ENCODE assay signal across 14 cellular contexts in the genomic region with DNA sequence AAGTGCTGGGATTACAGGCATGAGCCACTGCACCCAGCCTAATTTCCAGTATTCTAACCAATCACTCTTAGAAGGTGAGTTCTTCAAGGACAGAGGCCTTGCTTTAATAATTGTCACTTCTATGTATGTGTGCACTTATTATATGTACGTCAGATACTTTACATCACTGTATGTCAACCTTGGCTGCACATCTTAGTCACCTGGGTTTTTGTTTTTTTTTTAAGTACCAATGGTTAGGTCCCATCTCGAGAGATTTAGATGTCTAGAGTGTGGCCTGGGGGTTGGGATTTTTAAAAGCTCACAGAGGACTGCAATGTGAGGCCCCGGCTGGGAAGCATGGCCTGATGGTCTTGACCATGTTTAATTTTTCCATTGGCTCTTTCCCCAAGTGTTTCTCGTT. TPM values are rescaled to one million over a fixed set of nuclear protein-coding genes. Genes with fewer than 3 reads are reported as not detected.
DNase-seq lines count a peak whose midpoint lies in the region; ATAC-seq and TF ChIP-seq lines count a peak whose summit lies in the region.
"Had no signal": no experiment of that assay in that cellular context is flagged by ENCODE, and none has a peak within 500 bp of the region (broad histone marks: within the 10 kb centered on the region; RNA-seq: fewer than 3 reads in every experiment).

No MANE protein-coding gene starts in this region.

- H3K27ac ChIP-seq in CD4-positive, CD25-positive, alpha-beta regulatory T cell (ENCODE audit: insufficient read depth, low read length, poor library complexity, severe bottlenecking) = peak overlapping the region; percentile 59
- peak overlapping the region; percentile 57 for H3K27ac ChIP-seq in OCI-LY3 (ENCODE audit: low read length)
- H3K27ac ChIP-seq in SK-N-SH (ENCODE audit: low read depth in 2 of 2, low read length in 1 of 2) = no peak overlapping the region
- H3K27ac ChIP-seq: GM23248 had no signal

- H3K79me2 ChIP-seq in OCI-LY3 (ENCODE audit: low read length) (no peaks in the 10 kb centered on the region), SK-N-SH (ENCODE audit: insufficient read depth) (no peaks in the 10 kb centered on the region)

- TF ChIP-seq CTCF in OCI-LY3 (IDR thresholded peaks at IDR 0.05; ENCODE audit: low read depth, low read length) (no peak), SK-N-SH (IDR thresholded peaks at IDR 0.05) (no peak)

- CTCF ChIA-PET in activated CD4-positive, alpha-beta memory T cell treated with anti-CD3 and anti-CD28 coated beads, Interleukin-2, amount 10 ng/mL, durations not matched to agents 7 days and 5 days (lab: Charles Lee) = interaction anchor here (1.1 to 4.0 kb wide), 3 partner anchors 9 to 19 kb away, joined by 3 to 21 read pairs (median 10); a partner anchor contains a TSS
- CTCF ChIA-PET in activated CD4-positive, alpha-beta memory T cell treated with anti-CD3 and anti-CD28 coated beads for 36 hours (lab: Charles Lee) = interaction anchor here (0.7 to 1.2 kb wide), 4 partner anchors 10 to 117 kb away, joined by 3 to 5 read pairs (median 4); a partner anchor contains a TSS
- CTCF ChIA-PET in SK-N-SH (lab: Yijun Ruan, JAX) = interaction anchor here (1.7 to 3.1 kb wide), 2 partner anchors 19 to 117 kb away, joined by 5 to 22 read pairs; a partner anchor contains a TSS
- CTCF ChIA-PET in activated naive CD4-positive, alpha-beta T cell treated with anti-CD3 and anti-CD28 coated beads for 36 hours (lab: Charles Lee) = interaction anchor here (1.2 to 6.5 kb wide), 3 partner anchors 9 to 118 kb away, joined by 3 to 36 read pairs (median 6); a partner anchor contains a TSS

- no peaks in the 10 kb centered on the region for H3K36me3 Mint-ChIP-seq in activated CD4-positive, alpha-beta memory T cell treated with anti-CD3 and anti-CD28 coated beads, Interleukin-2, amount 10 ng/mL, durations not matched to agents 7 days and 5 days (ENCODE audit: low read depth)
- H3K36me3 Mint-ChIP-seq in activated CD4-positive, alpha-beta memory T cell treated with anti-CD3 and anti-CD28 coated beads for 36 hours = peaks cover 3% of the 10 kb centered on the region
- no peaks in the 10 kb centered on the region for H3K36me3 Mint-ChIP-seq in CD4-positive, CD25-positive, alpha-beta regulatory T cell
- peaks cover 5% of the 10 kb centered on the region for H3K36me3 Mint-ChIP-seq in stimulated activated effector memory CD8-positive, alpha-beta T cell treated with anti-CD3 and anti-CD28 coated beads, Interleukin-12 subunit alpha, Interleukin-12 subunit beta, amount 100 ng/mL, for 72 hours
- H3K36me3 Mint-ChIP-seq in activated naive CD4-positive, alpha-beta T cell treated with anti-CD3 and anti-CD28 coated beads for 36 hours (ENCODE audit: low read depth) = no peaks in the 10 kb centered on the region

- intact Hi-C loops in activated CD4-positive, alpha-beta memory T cell treated with anti-CD3 and anti-CD28 coated beads for 36 hours (cut with micrococcal nuclease) = loop anchor here (1.0 to 2.0 kb wide), 2 partner anchors 9 to 18 kb away; a partner anchor contains a TSS
- intact Hi-C loops in activated naive CD4-positive, alpha-beta T cell treated with anti-CD3 and anti-CD28 coated beads for 36 hours (cut with micrococcal nuclease) = no loop called here

- H3K4me3 ChIP-seq in CD4-positive, CD25-positive, alpha-beta regulatory T cell (ENCODE audit: low read depth, low read length) = peak overlapping the region; percentile 48
- H3K4me3 ChIP-seq in OCI-LY3 (ENCODE audit: low read length) = peak overlapping the region; percentile 16; the same call in 1 of the 2 replicates
- no peak overlapping the region for H3K4me3 ChIP-seq in SK-N-SH (ENCODE audit: low read depth in 2 of 2, low read length in 1 of 2)
- H3K4me3 ChIP-seq: GM23248, HAP-1 had no signal

- H3K9me3 ChIP-seq in CD4-positive, CD25-positive, alpha-beta regulatory T cell (ENCODE audit: control insufficient read depth in 2 of 2, low read length in 2 of 2) = no peaks in the 10 kb centered on the region
- H3K9me3 ChIP-seq in OCI-LY3 (ENCODE audit: insufficient read depth, low read length) (no peaks in the 10 kb centered on the region), SK-N-SH (no peaks in the 10 kb centered on the region)
- H3K9me3 ChIP-seq: BE2C, Caco-2, HAP-1 had no signal

- H3K9me2 ChIP-seq in SK-N-SH = no peaks in the 10 kb centered on the region

- peak overlapping the region; percentile 54 for H3K27ac Mint-ChIP-seq in activated CD4-positive, alpha-beta memory T cell treated with anti-CD3 and anti-CD28 coated beads, Interleukin-2, amount 10 ng/mL, durations not matched to agents 7 days and 5 days
- H3K27ac Mint-ChIP-seq in activated CD4-positive, alpha-beta memory T cell treated with anti-CD3 and anti-CD28 coated beads for 36 hours = no peak overlapping the region
- H3K27ac Mint-ChIP-seq in CD4-positive, CD25-positive, alpha-beta regulatory T cell = peak overlapping the region; percentile 63 to 84 (median 68)
- H3K27ac Mint-ChIP-seq in stimulated activated effector memory CD8-positive, alpha-beta T cell treated with anti-CD3 and anti-CD28 coated beads, Interleukin-12 subunit alpha, Interleukin-12 subunit beta, amount 100 ng/mL, for 72 hours = no peak overlapping the region
- no peak overlapping the region for H3K27ac Mint-ChIP-seq in activated naive CD4-positive, alpha-beta T cell treated with anti-CD3 and anti-CD28 coated beads for 36 hours
- H3K27ac Mint-ChIP-seq: CD4-positive, alpha-beta T cell had no signal

- H3K9ac ChIP-seq in OCI-LY3 (ENCODE audit: low read length) (peak overlapping the region; percentile 29; the same call in 1 of the 2 replicates), SK-N-SH (no peak overlapping the region)
- H3K9ac ChIP-seq: GM23248 had no signal

- 67% methylated on average over 4 of the region's 4 CpGs for WGBS in SK-N-SH (ENCODE audit: low lambda C conversion rate)

- TF ChIP-seq EP300 in SK-N-SH (IDR thresholded peaks at IDR 0.05; ENCODE audit: borderline replicate concordance in 1 of 2, low read depth in 1 of 2, low read length in 1 of 2) = no peak

- POLR2A ChIA-PET in activated CD4-positive, alpha-beta memory T cell treated with anti-CD3 and anti-CD28 coated beads, Interleukin-2, amount 10 ng/mL, durations not matched to agents 7 days and 5 days (lab: Charles Lee) = interaction anchor here (1.2 to 1.6 kb wide), 2 partner anchors 19 to 29 kb away, joined by 3 to 5 read pairs; a partner anchor contains a TSS
- POLR2A ChIA-PET in activated CD4-positive, alpha-beta memory T cell treated with anti-CD3 and anti-CD28 coated beads for 36 hours (lab: Charles Lee) = no interaction called here
- POLR2A ChIA-PET in SK-N-SH (lab: Yijun Ruan, JAX) = no interaction called here

- H2AFZ ChIP-seq in OCI-LY3 (ENCODE audit: low read depth, low read length) (peak overlapping the region; percentile 62; the same call in 1 of the 2 replicates), SK-N-SH (ENCODE audit: low read depth) (no peak overlapping the region)
- H2AFZ ChIP-seq: GM23248 had no signal

- no peaks in the 10 kb centered on the region for H3K36me3 ChIP-seq in CD4-positive, CD25-positive, alpha-beta regulatory T cell (ENCODE audit: control insufficient read depth, insufficient read depth, low read length)
- H3K36me3 ChIP-seq in OCI-LY3 (replicated peaks; ENCODE audit: low read depth, low read length) (no peaks in the 10 kb centered on the region), SK-N-SH (replicated peaks in 1 of 2; ENCODE audit: control insufficient read depth in 1 of 2, insufficient read depth in 2 of 2, low read length in 1 of 2) (no peaks in the 10 kb centered on the region)
- H3K36me3 ChIP-seq: BE2C, HAP-1 had no signal

- DNase-seq in activated CD4-positive, alpha-beta memory T cell treated with anti-CD3 and anti-CD28 coated beads, Interleukin-2, amount 10 ng/mL, durations not matched to agents 7 days and 5 days = no peak
- no peak for DNase-seq in activated CD4-positive, alpha-beta memory T cell treated with anti-CD3 and anti-CD28 coated beads for 36 hours
- no peak for DNase-seq in CD4-positive, CD25-positive, alpha-beta regulatory T cell
- no peak for DNase-seq in stimulated activated effector memory CD8-positive, alpha-beta T cell treated with anti-CD3 and anti-CD28 coated beads, Interleukin-12 subunit alpha, Interleukin-12 subunit beta, amount 100 ng/mL, for 72 hours (ENCODE audit: low spot score in 2 of 2)
- DNase-seq in SK-N-SH = no peak
- no peak for DNase-seq in activated naive CD4-positive, alpha-beta T cell treated with anti-CD3 and anti-CD28 coated beads for 36 hours
- DNase-seq: BE2C; C1 segment of cervical spinal cord; Caco-2; CD4-positive, alpha-beta T cell; GM23248 had no signal

- peaks cover 28% of the 10 kb centered on the region for H3K4me1 ChIP-seq in CD4-positive, CD25-positive, alpha-beta regulatory T cell (ENCODE audit: control insufficient read depth, insufficient read depth, low read length, poor library complexity, severe bottlenecking)
- H3K4me1 ChIP-seq in OCI-LY3 (ENCODE audit: low read length) (peaks cover 85% of the 10 kb centered on the region), SK-N-SH (ENCODE audit: control insufficient read depth in 1 of 2, insufficient read depth in 2 of 2, low read depth in 1 of 2, low read length in 1 of 2) (no peaks in the 10 kb centered on the region)
- H3K4me1 ChIP-seq: BE2C, HAP-1 had no signal

- peaks cover 2% of the 10 kb centered on the region for H3F3A ChIP-seq in SK-N-SH (replicated peaks; ENCODE audit: insufficient read depth)

- no peak for TF ChIP-seq RAD21 in SK-N-SH (IDR thresholded peaks at IDR 0.05; ENCODE audit: low read length)

- no peak overlapping the region for H3K4me3 Mint-ChIP-seq in activated CD4-positive, alpha-beta memory T cell treated with anti-CD3 and anti-CD28 coated beads, Interleukin-2, amount 10 ng/mL, durations not matched to agents 7 days and 5 days
- H3K4me3 Mint-ChIP-seq in activated CD4-positive, alpha-beta memory T cell treated with anti-CD3 and anti-CD28 coated beads for 36 hours = no peak overlapping the region
- peak overlapping the region in 2 of 4 donors; percentile 18 to 53 for H3K4me3 Mint-ChIP-seq in CD4-positive, CD25-positive, alpha-beta regulatory T cell
- H3K4me3 Mint-ChIP-seq in stimulated activated effector memory CD8-positive, alpha-beta T cell treated with anti-CD3 and anti-CD28 coated beads, Interleukin-12 subunit alpha, Interleukin-12 subunit beta, amount 100 ng/mL, for 72 hours = peak overlapping the region; percentile 9
- H3K4me3 Mint-ChIP-seq in activated naive CD4-positive, alpha-beta T cell treated with anti-CD3 and anti-CD28 coated beads for 36 hours = no peak overlapping the region
- H3K4me3 Mint-ChIP-seq: CD4-positive, alpha-beta T cell had no signal

- no peaks in the 10 kb centered on the region for H4K20me1 ChIP-seq in OCI-LY3 (ENCODE audit: insufficient read depth, low read length)
- H4K20me1 ChIP-seq in SK-N-SH (ENCODE audit: insufficient read depth) = no peaks in the 10 kb centered on the region

- H3K9me3 Mint-ChIP-seq in activated CD4-positive, alpha-beta memory T cell treated with anti-CD3 and anti-CD28 coated beads, Interleukin-2, amount 10 ng/mL, durations not matched to agents 7 days and 5 days = no peaks in the 10 kb centered on the region
- no peaks in the 10 kb centered on the region for H3K9me3 Mint-ChIP-seq in activated CD4-positive, alpha-beta memory T cell treated with anti-CD3 and anti-CD28 coated beads for 36 hours
- H3K9me3 Mint-ChIP-seq in CD4-positive, CD25-positive, alpha-beta regulatory T cell = no peaks in the 10 kb centered on the region
- no peaks in the 10 kb centered on the region for H3K9me3 Mint-ChIP-seq in stimulated activated effector memory CD8-positive, alpha-beta T cell treated with anti-CD3 and anti-CD28 coated beads, Interleukin-12 subunit alpha, Interleukin-12 subunit beta, amount 100 ng/mL, for 72 hours
- no peaks in the 10 kb centered on the region for H3K9me3 Mint-ChIP-seq in activated naive CD4-positive, alpha-beta T cell treated with anti-CD3 and anti-CD28 coated beads for 36 hours
- H3K9me3 Mint-ChIP-seq: CD4-positive, alpha-beta T cell had no signal

- no peaks in the 10 kb centered on the region for H3K27me3 ChIP-seq in CD4-positive, CD25-positive, alpha-beta regulatory T cell (ENCODE audit: control insufficient read depth, insufficient read depth, low read length)
- no peaks in the 10 kb centered on the region for H3K27me3 ChIP-seq in OCI-LY3 (ENCODE audit: low read depth, low read length)
- peaks cover 4% of the 10 kb centered on the region; the same call in 1 of the 2 replicates for H3K27me3 ChIP-seq in SK-N-SH (ENCODE audit: insufficient read depth)
- H3K27me3 ChIP-seq: BE2C had no signal

- peaks cover 45% of the 10 kb centered on the region for H3K4me1 Mint-ChIP-seq in activated CD4-positive, alpha-beta memory T cell treated with anti-CD3 and anti-CD28 coated beads, Interleukin-2, amount 10 ng/mL, durations not matched to agents 7 days and 5 days
- peaks cover 30% of the 10 kb centered on the region for H3K4me1 Mint-ChIP-seq in activated CD4-positive, alpha-beta memory T cell treated with anti-CD3 and anti-CD28 coated beads for 36 hours (ENCODE audit: low read depth)
- H3K4me1 Mint-ChIP-seq in CD4-positive, CD25-positive, alpha-beta regulatory T cell = peaks cover 10 to 65% (median 33%) of the 10 kb centered on the region in 4 donors
- H3K4me1 Mint-ChIP-seq in stimulated activated effector memory CD8-positive, alpha-beta T cell treated with anti-CD3 and anti-CD28 coated beads, Interleukin-12 subunit alpha, Interleukin-12 subunit beta, amount 100 ng/mL, for 72 hours = peaks cover 16% of the 10 kb centered on the region
- H3K4me1 Mint-ChIP-seq in activated naive CD4-positive, alpha-beta T cell treated with anti-CD3 and anti-CD28 coated beads for 36 hours (ENCODE audit: low read depth) = peaks cover 17% of the 10 kb centered on the region

- peak in 1 of 2 donors; percentile 15 for ATAC-seq in CD4-positive, CD25-positive, alpha-beta regulatory T cell (ENCODE audit: low read depth in 2 of 2)
- ATAC-seq in stimulated activated effector memory CD8-positive, alpha-beta T cell treated with anti-CD3 and anti-CD28 coated beads, Interleukin-12 subunit alpha, Interleukin-12 subunit beta, amount 100 ng/mL, for 72 hours = no peak
- ATAC-seq: HepG2 had no signal

- no peaks in the 10 kb centered on the region for H3K27me3 Mint-ChIP-seq in activated CD4-positive, alpha-beta memory T cell treated with anti-CD3 and anti-CD28 coated beads, Interleukin-2, amount 10 ng/mL, durations not matched to agents 7 days and 5 days
- H3K27me3 Mint-ChIP-seq in activated CD4-positive, alpha-beta memory T cell treated with anti-CD3 and anti-CD28 coated beads for 36 hours = no peaks in the 10 kb centered on the region
- no peaks in the 10 kb centered on the region for H3K27me3 Mint-ChIP-seq in CD4-positive, CD25-positive, alpha-beta regulatory T cell
- H3K27me3 Mint-ChIP-seq in activated naive CD4-positive, alpha-beta T cell treated with anti-CD3 and anti-CD28 coated beads for 36 hours (ENCODE audit: low read depth) = no peaks in the 10 kb centered on the region
- H3K27me3 Mint-ChIP-seq: CD4-positive, alpha-beta T cell had no signal

- H3K4me2 ChIP-seq in OCI-LY3 (ENCODE audit: low read length) (peak overlapping the region; percentile 60), SK-N-SH (no peak overlapping the region)

RNA-seq across cellular contexts. Expression of a gene that starts 9.9 kb away (rescaled TPM):
- 10 to 100 TPM; 22.4 to 24.5 TPM for total RNA-seq in activated CD4-positive, alpha-beta memory T cell treated with anti-CD3 and anti-CD28 coated beads, Interleukin-2, amount 10 ng/mL, durations not matched to agents 7 days and 5 days
- total RNA-seq in activated CD4-positive, alpha-beta memory T cell treated with anti-CD3 and anti-CD28 coated beads for 36 hours = 10 to 100 TPM; 28.7 to 29.1 TPM
- 12.0 TPM for total RNA-seq in CD4-positive, CD25-positive, alpha-beta regulatory T cell
- 1 to 10 TPM; 4.7 to 8.7 (median 6.1) TPM for polyA plus RNA-seq in CD4-positive, CD25-positive, alpha-beta regulatory T cell
- 8.0 and 10.2 TPM in 2 replicates for polyA plus RNA-seq in SK-N-SH (2012; rRNA removed)
- 7.5 and 8.2 TPM in 2 replicates for polyA plus RNA-seq in SK-N-SH (2012; cell fraction: cytosol; rRNA removed)
- polyA plus RNA-seq in SK-N-SH (2012; cell fraction: nucleus; rRNA removed) = 4.2 and 4.7 TPM in 2 replicates
- 10 to 100 TPM; 21.1 to 21.8 TPM for total RNA-seq in activated naive CD4-positive, alpha-beta T cell treated with anti-CD3 and anti-CD28 coated beads for 36 hours

RNA-seq across cellular contexts. Expression of a gene that starts 19.2 kb away (rescaled TPM):
- 10 to 100 TPM; 62.6 to 64.2 TPM for total RNA-seq in activated CD4-positive, alpha-beta memory T cell treated with anti-CD3 and anti-CD28 coated beads, Interleukin-2, amount 10 ng/mL, durations not matched to agents 7 days and 5 days
- total RNA-seq in activated CD4-positive, alpha-beta memory T cell treated with anti-CD3 and anti-CD28 coated beads for 36 hours = 10 to 100 TPM; 24.6 to 27.6 TPM
- total RNA-seq in CD4-positive, CD25-positive, alpha-beta regulatory T cell = 104 TPM
- polyA plus RNA-seq in CD4-positive, CD25-positive, alpha-beta regulatory T cell = 10 to 100 TPM; 78.2 to 97.0 (median 87.7) TPM
- polyA plus RNA-seq in SK-N-SH (2012; rRNA removed) = 0.38 and 0.54 TPM in 2 replicates
- polyA plus RNA-seq in SK-N-SH (2012; cell fraction: cytosol; rRNA removed) = 0.41 and 0.56 TPM in 2 replicates
- polyA plus RNA-seq in SK-N-SH (2012; cell fraction: nucleus; rRNA removed) = 0.21 and 0.22 TPM in 2 replicates
- total RNA-seq in activated naive CD4-positive, alpha-beta T cell treated with anti-CD3 and anti-CD28 coated beads for 36 hours = 10 to 100 TPM; 15.5 to 18.5 TPM

Comparison
In these comparisons a context has a peak if more than half of its experiments do, and no peak if none do; other contexts are left out.
1. H3K27ac Mint-ChIP-seq: peak in activated CD4-positive, alpha-beta memory T cell treated with anti-CD3 and anti-CD28 coated beads, Interleukin-2, amount 10 ng/mL, durations not matched to agents 7 days and 5 days (single experiment) and CD4-positive, CD25-positive, alpha-beta regulatory T cell (3 of 3); none in activated CD4-positive, alpha-beta memory T cell treated with anti-CD3 and anti-CD28 coated beads for 36 hours (single experiment), stimulated activated effector memory CD8-positive, alpha-beta T cell treated with anti-CD3 and anti-CD28 coated beads, Interleukin-12 subunit alpha, Interleukin-12 subunit beta, amount 100 ng/mL, for 72 hours (single experiment) and activated naive CD4-positive, alpha-beta T cell treated with anti-CD3 and anti-CD28 coated beads for 36 hours (single experiment).
2. H3K27ac ChIP-seq: peak in CD4-positive, CD25-positive, alpha-beta regulatory T cell (single experiment) and OCI-LY3 (single experiment); none in SK-N-SH (0 of 2).
3. H3K4me3 ChIP-seq: peak in CD4-positive, CD25-positive, alpha-beta regulatory T cell (single experiment) and OCI-LY3 (single experiment); none in SK-N-SH (0 of 2).